In genomic region chr22:22418163-22418549, GRCh38 we compare ENCODE assay signal across 7 cellular contexts.
"Had no signal": no experiment of that assay in that cellular context is flagged by ENCODE, and none has a peak within 500 bp of the region (broad histone marks: within the 10 kb centered on the region; RNA-seq: fewer than 3 reads in every experiment).

No MANE protein-coding gene starts in this region.

- H3K9me3 Mint-ChIP-seq: IgD-negative memory B cell had no signal

- DNase-seq: IMR-90, KBM-7, KG1 had no signal

- H3K27ac ChIP-seq: HL-60 had no signal

- ATAC-seq: HepG2 had no signal

- FAIRE-seq: HepG2, HTR-8/SVneo had no signal

- H3K36me3 Mint-ChIP-seq: IgD-negative memory B cell had no signal

- H3K27ac Mint-ChIP-seq: IgD-negative memory B cell had no signal

- H3K4me3 Mint-ChIP-seq: IgD-negative memory B cell had no signal
